Comparison of ENCODE assay signal across 18 cellular contexts in genomic region chr4:125594203-125594602, GRCh38.
DNase-seq lines count a peak whose midpoint lies in the region; ATAC-seq, FAIRE-seq and TF ChIP-seq lines count a peak whose summit lies in the region.
"Had no signal": no experiment of that assay in that cellular context is flagged by ENCODE, and none has a peak within 500 bp of the region (broad histone marks: within the 10 kb centered on the region; RNA-seq: fewer than 3 reads in every experiment).

No MANE protein-coding gene starts in this region.

- H3K9ac ChIP-seq in SK-N-SH = no peak overlapping the region
- H3K9ac ChIP-seq in H1 (replicated peaks in 1 of 4; ENCODE audit: extremely low read depth in 1 of 4, low read depth in 3 of 4, low read length in 3 of 4) = no peak overlapping the region
- H3K9ac ChIP-seq: BLaER1 treated with 17β-estradiol and CSF1 and Interleukin-3, amounts not matched to agents 10 nM and 100 nM had no signal

- H3K23me2 ChIP-seq in H1 (ENCODE audit: low read depth, low read length) = no peaks in the 10 kb centered on the region

- no peak overlapping the region for H3K4ac ChIP-seq in H1 (replicated peaks; ENCODE audit: insufficient read length, low read depth, low read length)

- H3K4me3 Mint-ChIP-seq in neural crest cell = no peak overlapping the region
- H3K4me3 Mint-ChIP-seq: CD4-positive, CD25-positive, alpha-beta regulatory T cell; HFFc6 had no signal

- H3K79me1 ChIP-seq in H1 (ENCODE audit: low read depth, low read length) = no peaks in the 10 kb centered on the region

- CTCF ChIA-PET in SK-N-SH (lab: Yijun Ruan, JAX) (interaction anchor here (0.6 kb wide), 1 partner anchor 179 kb away, joined by 3 read pairs; no protein-coding TSS in a partner anchor), H1 (lab: Charles Lee; ENCODE audit: partially characterized antibody) (no interaction called here)

- TF ChIP-seq RAD21 in SK-N-SH (IDR thresholded peaks at IDR 0.05; ENCODE audit: low read length) (no peak), H1 (IDR thresholded peaks at IDR 0.05 in 1 of 2, conservative IDR thresholded peaks at IDR 0.05 in 1 of 2; ENCODE audit: low read depth in 2 of 2, low read length in 2 of 2) (no peak)

- WGBS in SK-N-SH (ENCODE audit: low lambda C conversion rate) = 74% methylated on average over 2 of the region's 2 CpGs
- 81% methylated on average over 2 of the region's 2 CpGs; no CpG with 5 or more reads in 1 of the 2 experiments for WGBS in H1 (ENCODE audit: extremely low coverage in 1 of 2, insufficient coverage in 1 of 2, insufficient read length in 1 of 2, insufficient replicate concordance in 2 of 2, low coverage in 1 of 2, low lambda C conversion rate in 2 of 2, missing lambda C conversion rate in 1 of 2), 2 experiments
- WGBS in tibial nerve, 2 donors = 60 to 69% methylated on average over 2 of the region's 2 CpGs

- no peaks in the 10 kb centered on the region for H3K9me2 ChIP-seq in SK-N-SH

- POLR2A ChIA-PET in SK-N-SH (lab: Yijun Ruan, JAX) = no interaction called here
- POLR2A ChIA-PET in H1 (lab: Charles Lee; ENCODE audit: partially characterized antibody) = no interaction called here

- no peak overlapping the region for H3K56ac ChIP-seq in H1 (replicated peaks; ENCODE audit: insufficient read length, low read depth, low read length)

- H3K36me3 ChIP-seq in SK-N-SH (replicated peaks in 1 of 2; ENCODE audit: control insufficient read depth in 1 of 2, insufficient read depth in 2 of 2, low read length in 1 of 2) (no peaks in the 10 kb centered on the region), H1 (ENCODE audit: control insufficient read depth in 2 of 4, insufficient read depth in 4 of 4, low read length in 3 of 4) (no peaks in the 10 kb centered on the region), tibial nerve (no peaks in the 10 kb centered on the region)
- H3K36me3 ChIP-seq: BLaER1 treated with 17β-estradiol and CSF1 and Interleukin-3, amounts not matched to agents 10 nM and 100 nM had no signal

- H3K4me1 Mint-ChIP-seq in neural crest cell = peaks cover 24% of the 10 kb centered on the region
- H3K4me1 Mint-ChIP-seq: CD4-positive, CD25-positive, alpha-beta regulatory T cell had no signal

- H3K27me3 ChIP-seq in SK-N-SH (ENCODE audit: insufficient read depth) (no peaks in the 10 kb centered on the region), H1 (replicated peaks in 1 of 4; ENCODE audit: control insufficient read depth in 3 of 4, extremely low read depth in 1 of 4, insufficient read depth in 3 of 4, low read length in 3 of 4) (no peaks in the 10 kb centered on the region), tibial nerve (no peaks in the 10 kb centered on the region)
- H3K27me3 ChIP-seq: BLaER1 treated with 17β-estradiol and CSF1 and Interleukin-3, amounts not matched to agents 10 nM and 100 nM had no signal

- H3K4me2 ChIP-seq in SK-N-SH = no peak overlapping the region
- H3K4me2 ChIP-seq in H1 (ENCODE audit: insufficient read depth in 1 of 2, low read depth in 2 of 2, low read length in 2 of 2) = no peak overlapping the region
- H3K4me2 ChIP-seq: BLaER1 treated with 17β-estradiol and CSF1 and Interleukin-3, amounts not matched to agents 10 nM and 100 nM had no signal

- H2BK12ac ChIP-seq in H1 (ENCODE audit: low read depth, low read length) = no peak overlapping the region

- H3K4me3 ChIP-seq in SK-N-SH (ENCODE audit: low read depth in 2 of 2, low read length in 1 of 2) (no peak overlapping the region), H1 (ENCODE audit: extremely low read depth in 1 of 4, insufficient read depth in 2 of 4, low read depth in 3 of 4, low read length in 4 of 4) (no peak overlapping the region), tibial nerve (no peak overlapping the region)
- H3K4me3 ChIP-seq: BLaER1 treated with 17β-estradiol and CSF1 and Interleukin-3, amounts not matched to agents 10 nM and 100 nM had no signal

- no peak for FAIRE-seq in H1 (lab: Jason Lieb, UNC)
- FAIRE-seq: HepG2, HTR-8/SVneo had no signal

- H2BK20ac ChIP-seq in H1 (ENCODE audit: low read length) = no peak overlapping the region

- TF ChIP-seq EP300 in SK-N-SH (IDR thresholded peaks at IDR 0.05; ENCODE audit: borderline replicate concordance in 1 of 2, low read depth in 1 of 2, low read length in 1 of 2) (no peak), H1 (IDR thresholded peaks at IDR 0.05; ENCODE audit: borderline replicate concordance in 1 of 2, low read depth in 2 of 2, low read length in 2 of 2) (no peak), tibial nerve (IDR thresholded peaks at IDR 0.05) (no peak)

- no peak overlapping the region for H2BK5ac ChIP-seq in H1 (ENCODE audit: low read depth, low read length)

- DNase-seq in SK-N-SH (no peak), H1 (ENCODE audit: low read depth in 1 of 2, low spot score in 2 of 2) (no peak), neural crest cell (ENCODE audit: low read depth, low spot score) (no peak), tibial nerve (ENCODE audit: low spot score in 2 of 2) (no peak), SHP77 (lab: John Stamatoyannopoulos, UW) (no peak), NCI-H1436 treated with DMSO at 0.1 percent for 48 hours (lab: John Stamatoyannopoulos, UW) (no peak)
- DNase-seq: ACHN; Calu3; CD4-positive, CD25-positive, alpha-beta regulatory T cell; DMS 273 treated with DMSO at 0.1 percent for 48 hours; HCEC 1CT; HFFc6 had no signal

- H3K27ac Mint-ChIP-seq in neural crest cell (ENCODE audit: unreplicated experiment) = peak overlapping the region; percentile 93
- H3K27ac Mint-ChIP-seq: CD4-positive, CD25-positive, alpha-beta regulatory T cell; HFFc6 had no signal

- ATAC-seq in SK-N-SH treated with all-trans-retinoic acid at 6 μM for 48 hours (no peak), GM21528 (IDR thresholded peaks at IDR 0.05; ENCODE audit: low FRiP score, unreplicated experiment) (no peak)
- ATAC-seq: HepG2 had no signal

- H3K14ac ChIP-seq in H1 (ENCODE audit: insufficient read length) = no peak overlapping the region

- peaks cover 3% of the 10 kb centered on the region for H3K9me3 Mint-ChIP-seq in neural crest cell
- H3K9me3 Mint-ChIP-seq: HFFc6 had no signal

- TF ChIP-seq CTCF in SK-N-SH (IDR thresholded peaks at IDR 0.05) (no peak), H1 (IDR thresholded peaks at IDR 0.05; ENCODE audit: control extremely low read depth in 1 of 3, insufficient read depth in 1 of 3, low read depth in 1 of 3, low read length in 3 of 3) (no peak), neural crest cell (conservative IDR thresholded peaks at IDR 0.05) (no peak), tibial nerve (IDR thresholded peaks at IDR 0.05) (no peak)

- no peaks in the 10 kb centered on the region for H3F3A ChIP-seq in SK-N-SH (replicated peaks; ENCODE audit: insufficient read depth)

- H3K27ac ChIP-seq in SK-N-SH (ENCODE audit: low read depth in 2 of 2, low read length in 1 of 2) (no peak overlapping the region), H1 (ENCODE audit: low read depth, low read length) (no peak overlapping the region), tibial nerve (no peak overlapping the region)
- H3K27ac ChIP-seq: 22Rv1; BLaER1 treated with 17β-estradiol and CSF1 and Interleukin-3, amounts not matched to agents 10 nM and 100 nM had no signal

- H4K91ac ChIP-seq in H1 (replicated peaks; ENCODE audit: insufficient read length, low read length) = no peak overlapping the region

- H4K20me1 ChIP-seq in SK-N-SH (ENCODE audit: insufficient read depth) (no peaks in the 10 kb centered on the region), H1 (replicated peaks in 1 of 2; ENCODE audit: control insufficient read depth in 1 of 2, insufficient read depth in 2 of 2, low read length in 2 of 2) (no peaks in the 10 kb centered on the region)
- H4K20me1 ChIP-seq: BLaER1 treated with 17β-estradiol and CSF1 and Interleukin-3, amounts not matched to agents 10 nM and 100 nM had no signal

- H3K23ac ChIP-seq in H1 (ENCODE audit: insufficient read length) = no peak overlapping the region

- H3K4me1 ChIP-seq in SK-N-SH (ENCODE audit: control insufficient read depth in 1 of 2, insufficient read depth in 2 of 2, low read depth in 1 of 2, low read length in 1 of 2) = no peaks in the 10 kb centered on the region
- H3K4me1 ChIP-seq in H1 (replicated peaks in 1 of 4; ENCODE audit: control insufficient read depth in 3 of 4, insufficient read depth in 4 of 4, low read length in 3 of 4) = no peaks in the 10 kb centered on the region
- no peaks in the 10 kb centered on the region for H3K4me1 ChIP-seq in tibial nerve
- H3K4me1 ChIP-seq: BLaER1 treated with 17β-estradiol and CSF1 and Interleukin-3, amounts not matched to agents 10 nM and 100 nM had no signal

- no peak overlapping the region for H2AK5ac ChIP-seq in H1 (ENCODE audit: low read depth, low read length)

- H2BK120ac ChIP-seq in H1 (replicated peaks; ENCODE audit: low read depth, low read length) = no peak overlapping the region

- H2BK15ac ChIP-seq in H1 (ENCODE audit: low read length) = no peak overlapping the region

- H3K79me2 ChIP-seq in SK-N-SH (ENCODE audit: insufficient read depth) (no peaks in the 10 kb centered on the region), H1 (ENCODE audit: control insufficient read depth in 1 of 2, insufficient read depth in 2 of 2, low read length in 2 of 2) (no peaks in the 10 kb centered on the region)

- H3K18ac ChIP-seq in H1 (ENCODE audit: extremely low read depth, low read length) = no peak overlapping the region

- H2AFZ ChIP-seq in SK-N-SH (ENCODE audit: low read depth) = peak overlapping the region; percentile 3; the same call in 1 of the 2 replicates
- peak overlapping the region; percentile 11; the same call in 1 of the 2 replicates for H2AFZ ChIP-seq in H1 (ENCODE audit: low read length)

- no peaks in the 10 kb centered on the region for H3K9me3 ChIP-seq in SK-N-SH
- H3K9me3 ChIP-seq in H1 (ENCODE audit: insufficient read depth in 2 of 2, low read depth in 1 of 2, low read length in 1 of 2) = peaks cover 4% of the 10 kb centered on the region in 2 experiments; a peak in 1 of 4 replicates
- H3K9me3 ChIP-seq in tibial nerve = no peaks in the 10 kb centered on the region
- H3K9me3 ChIP-seq: BLaER1 treated with 17β-estradiol and CSF1 and Interleukin-3, amounts not matched to agents 10 nM and 100 nM had no signal

- H4K5ac ChIP-seq in H1 (ENCODE audit: insufficient read length, low read depth, low read length) = no peak overlapping the region

- H4K8ac ChIP-seq in H1 (ENCODE audit: extremely low read depth, insufficient read depth, low read length) = no peak overlapping the region

- H3K36me3 Mint-ChIP-seq in neural crest cell (ENCODE audit: low read depth) = no peaks in the 10 kb centered on the region
- H3K36me3 Mint-ChIP-seq: CD4-positive, CD25-positive, alpha-beta regulatory T cell had no signal

- TF ChIP-seq POLR2A in H1 (IDR thresholded peaks at IDR 0.05; ENCODE audit: control extremely low read depth in 1 of 2, low read depth in 2 of 2, low read length in 2 of 2) (no peak), tibial nerve (IDR thresholded peaks at IDR 0.05) (no peak)

- no peaks in the 10 kb centered on the region for H3K27me3 Mint-ChIP-seq in neural crest cell (ENCODE audit: low read depth)
- H3K27me3 Mint-ChIP-seq: CD4-positive, CD25-positive, alpha-beta regulatory T cell had no signal

TF ChIP-seq in SK-N-SH, 30 proteins besides CTCF, POLR2A, EP300 and RAD21 (continues in another document):
- TF ChIP-seq MXI1 (IDR thresholded peaks at IDR 0.05; ENCODE audit: low read depth, low read length) (no peak), JUND (IDR thresholded peaks at IDR 0.05) (no peak)

TF ChIP-seq in SK-N-SH treated with all-trans-retinoic acid at 6 μM for 48 hours, 23 proteins besides CTCF, POLR2A, EP300 and RAD21 (continues in another document):
- no peak for TF ChIP-seq ZNF565 (CRISPR knock-in tag; conservative IDR thresholded peaks at IDR 0.05; ENCODE audit: low read depth)
